12 cellular contexts compared by ENCODE assay signal in genomic region chr19:11580665-11581418, GRCh38. TPM values are rescaled to one million over a fixed set of nuclear protein-coding genes. Genes with fewer than 3 reads are reported as not detected.
DNase-seq lines count a peak whose midpoint lies in the region; ATAC-seq, FAIRE-seq and TF ChIP-seq lines count a peak whose summit lies in the region.
"Had no signal": no experiment of that assay in that cellular context is flagged by ENCODE, and none has a peak within 500 bp of the region (broad histone marks: within the 10 kb centered on the region; RNA-seq: fewer than 3 reads in every experiment).

No MANE protein-coding gene starts in this region.

- no peak for TF ChIP-seq EP300 in GM12878 (IDR thresholded peaks at IDR 0.05; ENCODE audit: borderline replicate concordance in 1 of 2, control insufficient read depth in 1 of 2, low read depth in 2 of 2, low read length in 2 of 2)

- no peak overlapping the region for H3K23ac ChIP-seq in mesenchymal stem cell (ENCODE audit: low read length in 2 of 2)

- WGBS in GM12878 (ENCODE audit: insufficient coverage, insufficient replicate concordance, low lambda C conversion rate, missing lambda C conversion rate) = 25% methylated on average over 10 of the region's 10 CpGs
- WGBS in mesenchymal stem cell = 86% methylated on average over 10 of the region's 10 CpGs

- no peak for DNase-seq in CD4-positive, alpha-beta memory T cell
- DNase-seq in GM12878 (ENCODE audit: low read depth, low spot score) = no peak
- peak; percentile 17 for DNase-seq in mesenchymal stem cell
- no peak for DNase-seq in epidermal melanocyte (ENCODE audit: insufficient read length, low spot score)
- DNase-seq in DMS53 (lab: John Stamatoyannopoulos, UW) = no peak
- DNase-seq in middle frontal gyrus (ENCODE audit: extremely low spot score, low spot score) = no peak
- DNase-seq: activated CD8-positive, alpha-beta memory T cell treated with anti-CD3 and anti-CD28 coated beads, Interleukin-2, amount 50 U/mL, for 48 hours; effector CD4-positive, alpha-beta T cell; HFFc6; ovary had no signal

- no peak overlapping the region for H3K18ac ChIP-seq in mesenchymal stem cell (ENCODE audit: low read depth in 1 of 2, low read length in 2 of 2)

- no peaks in the 10 kb centered on the region for H3K27me3 ChIP-seq in CD4-positive, alpha-beta memory T cell (ENCODE audit: insufficient read depth, low read length)
- no peaks in the 10 kb centered on the region for H3K27me3 ChIP-seq in GM12878 (replicated peaks in 1 of 2; ENCODE audit: control insufficient read depth in 2 of 2, insufficient read depth in 2 of 2, low read length in 1 of 2)
- H3K27me3 ChIP-seq in mesenchymal stem cell (ENCODE audit: control insufficient read depth in 1 of 2, insufficient read depth in 1 of 2, low read length in 2 of 2) = peaks cover 6 to 13% of the 10 kb centered on the region in 2 experiments
- H3K27me3 ChIP-seq: ovary had no signal

- H4K8ac ChIP-seq in mesenchymal stem cell (ENCODE audit: low read length) = no peak overlapping the region

- no peak for ATAC-seq in GM12878
- no peak for ATAC-seq in HG02678 (IDR thresholded peaks at IDR 0.05; ENCODE audit: unreplicated experiment)

- H3K79me2 ChIP-seq in GM12878 (ENCODE audit: control insufficient read depth, insufficient read depth, low read length) = no peaks in the 10 kb centered on the region; the same call in 1 of the 2 replicates

- no peak overlapping the region for H2BK12ac ChIP-seq in mesenchymal stem cell (ENCODE audit: low read length in 2 of 2)

- in situ Hi-C loops in GM12878 (cut with MboI) = loop anchor here (25.0 kb wide), 1 partner anchor 1581 kb away; the partner anchor contains the start of genes IER2 and STX10

- CTCF ChIA-PET in CD4-positive, alpha-beta memory T cell (lab: Charles Lee; ENCODE audit: partially characterized antibody) = interaction anchor here (0.9 to 3.2 kb wide), 3 partner anchors 9 to 21 kb away, joined by 3 to 18 read pairs (median 4); partner anchors contain the start of gene ELOF1
- CTCF ChIA-PET in GM12878 (lab: Yijun Ruan, JAX) = interaction anchor here (0.5 to 14.2 kb wide), 5 partner anchors 13 to 1979 kb away, joined by 3 to 225 read pairs (median 4); partner anchors contain the start of gene ELOF1

- H4K91ac ChIP-seq in mesenchymal stem cell (ENCODE audit: low read length) = no peak overlapping the region

- no peaks in the 10 kb centered on the region for H3K9me3 ChIP-seq in CD4-positive, alpha-beta memory T cell (ENCODE audit: control insufficient read depth in 1 of 2, low read length in 2 of 2)
- H3K9me3 ChIP-seq in KOPT-K1 (ENCODE audit: insufficient read depth, low read length, poor library complexity, severe bottlenecking) (no peaks in the 10 kb centered on the region), GM12878 (replicated peaks; ENCODE audit: control insufficient read depth, insufficient read depth, low read length) (no peaks in the 10 kb centered on the region), mesenchymal stem cell (ENCODE audit: control insufficient read depth, low read length) (no peaks in the 10 kb centered on the region)
- H3K9me3 ChIP-seq: ovary had no signal

- H3K4me1 ChIP-seq in CD4-positive, alpha-beta memory T cell (ENCODE audit: insufficient read depth, low read length) = peaks cover 37% of the 10 kb centered on the region
- H3K4me1 ChIP-seq in GM12878 (ENCODE audit: control insufficient read depth, insufficient read depth, low read length) (peaks cover 48% of the 10 kb centered on the region), mesenchymal stem cell (ENCODE audit: control insufficient read depth, insufficient read depth, low read depth, low read length) (peaks cover 10% of the 10 kb centered on the region)

- no peak for TF ChIP-seq CTCF in GM12878 (IDR thresholded peaks at IDR 0.05 in 2 of 3, conservative IDR thresholded peaks at IDR 0.05 in 1 of 3; ENCODE audit: control insufficient read depth in 2 of 3, extremely low read depth in 1 of 3, insufficient read depth in 1 of 3, low read depth in 3 of 3, low read length in 3 of 3)

- H3K9ac ChIP-seq in GM12878 (ENCODE audit: control insufficient read depth, insufficient read depth, low read length) = peak overlapping the region; percentile 17
- H3K9ac ChIP-seq in mesenchymal stem cell (ENCODE audit: low read length) = no peak overlapping the region

- peak overlapping the region; percentile 31 to 79 (median 57) for H3K27ac Mint-ChIP-seq in CD4-positive, alpha-beta memory T cell
- H3K27ac Mint-ChIP-seq: HFFc6 had no signal

- no peak overlapping the region for H3K14ac ChIP-seq in mesenchymal stem cell (ENCODE audit: low read length in 2 of 2)

- H3K4me1 Mint-ChIP-seq in CD4-positive, alpha-beta memory T cell = peaks cover 16 to 30% (median 22%) of the 10 kb centered on the region in 4 donors

- no peak overlapping the region for H3K4me3 ChIP-seq in CD4-positive, alpha-beta memory T cell (ENCODE audit: low read length in 2 of 2)
- H3K4me3 ChIP-seq in GM12878 = peak overlapping the region; percentile 58
- no peak overlapping the region for H3K4me3 ChIP-seq in mesenchymal stem cell (ENCODE audit: insufficient read depth in 1 of 2, low read depth in 1 of 2, low read length in 2 of 2)
- H3K4me3 ChIP-seq: ovary had no signal

- no peaks in the 10 kb centered on the region for H3K27me3 Mint-ChIP-seq in CD4-positive, alpha-beta memory T cell

- TF ChIP-seq RAD21 in GM12878 (IDR thresholded peaks at IDR 0.05; ENCODE audit: insufficient read depth, low read depth, low read length) = no peak

- no peak overlapping the region for H2BK5ac ChIP-seq in mesenchymal stem cell (ENCODE audit: low read depth, low read length, poor library complexity, severe bottlenecking)

- TF ChIP-seq POLR2A in GM12878 (IDR thresholded peaks at IDR 0.05; ENCODE audit: low read depth, low read length) = no peak

- POLR2A ChIA-PET in CD4-positive, alpha-beta memory T cell (lab: Charles Lee; ENCODE audit: partially characterized antibody) = interaction anchor here (1.0 to 3.6 kb wide), 3 partner anchors 11 to 52 kb away, joined by 3 to 23 read pairs (median 3); partner anchors contain the start of gene ELOF1
- POLR2A ChIA-PET in GM12878 (lab: Charles Lee) = interaction anchor here (0.6 to 9.0 kb wide), 8 partner anchors 12 to 1999 kb away, joined by 3 to 94 read pairs (median 6); partner anchors contain the start of gene ELOF1

- no peaks in the 10 kb centered on the region for H3K9me3 Mint-ChIP-seq in CD4-positive, alpha-beta memory T cell
- H3K9me3 Mint-ChIP-seq: HFFc6 had no signal

- H3K27ac ChIP-seq in CD4-positive, alpha-beta memory T cell (ENCODE audit: low read depth, low read length) = no peak overlapping the region
- H3K27ac ChIP-seq in KOPT-K1 (ENCODE audit: low read depth, low read length, poor library complexity, severe bottlenecking) = peak overlapping the region; percentile 76
- peak overlapping the region; percentile 76 for H3K27ac ChIP-seq in GM12878 (ENCODE audit: control insufficient read depth, insufficient read depth)
- H3K27ac ChIP-seq in mesenchymal stem cell (ENCODE audit: low read length, poor library complexity, severe bottlenecking) = no peak overlapping the region
- H3K27ac ChIP-seq: ovary had no signal

- peak overlapping the region; percentile 29 to 77 (median 71) for H3K4me3 Mint-ChIP-seq in CD4-positive, alpha-beta memory T cell

- SMC1A ChIA-PET in GM12878 (lab: Charles Lee; ENCODE audit: uncharacterized antibody, unreplicated experiment) = interaction anchor here (0.8 to 12.2 kb wide), 3 partner anchors 11 to 98 kb away, joined by 3 to 215 read pairs (median 84); partner anchors contain the start of gene ELOF1

- H2AFZ ChIP-seq in GM12878 (ENCODE audit: control insufficient read depth, low read depth, low read length) (peak overlapping the region; percentile 37), mesenchymal stem cell (ENCODE audit: low read depth, low read length) (no peak overlapping the region)

- H2AK5ac ChIP-seq in mesenchymal stem cell (ENCODE audit: low read length, severe bottlenecking) = no peak overlapping the region

- H3K4me2 ChIP-seq in GM12878 (ENCODE audit: control insufficient read depth, insufficient read depth) (peak overlapping the region; percentile 93), mesenchymal stem cell (ENCODE audit: low read length, poor library complexity, severe bottlenecking) (no peak overlapping the region)

- peaks cover 4% of the 10 kb centered on the region for H3K36me3 ChIP-seq in CD4-positive, alpha-beta memory T cell (ENCODE audit: insufficient read depth, low read length)
- no peaks in the 10 kb centered on the region for H3K36me3 ChIP-seq in KOPT-K1 (ENCODE audit: insufficient read depth, low read length)
- no peaks in the 10 kb centered on the region for H3K36me3 ChIP-seq in GM12878 (ENCODE audit: control insufficient read depth in 2 of 2, insufficient read depth in 2 of 2, low read length in 1 of 2)
- H3K36me3 ChIP-seq in mesenchymal stem cell (ENCODE audit: control insufficient read depth in 1 of 2, insufficient read depth in 2 of 2, low read depth in 1 of 2, low read length in 2 of 2) = no peaks in the 10 kb centered on the region
- H3K36me3 ChIP-seq: ovary had no signal

- RAD21 ChIA-PET in GM12878 (lab: Charles Lee; ENCODE audit: unreplicated experiment) = interaction anchor here (0.5 to 11.4 kb wide), 7 partner anchors 12 to 489 kb away, joined by 3 to 172 read pairs (median 5); partner anchors contain the start of genes ECSIT and ELOF1

- H4K20me1 ChIP-seq in GM12878 (ENCODE audit: control insufficient read depth, insufficient read depth) = no peaks in the 10 kb centered on the region

- H2BK15ac ChIP-seq in mesenchymal stem cell (ENCODE audit: low read depth, poor library complexity, severe bottlenecking) = no peak overlapping the region

- no peak for FAIRE-seq in GM12878 (lab: Jason Lieb, UNC)

- no peaks in the 10 kb centered on the region for H3K79me1 ChIP-seq in mesenchymal stem cell (replicated peaks; ENCODE audit: low read length, poor library complexity, severe bottlenecking)

- H3K4ac ChIP-seq in mesenchymal stem cell (ENCODE audit: low read depth in 1 of 2, low read length in 2 of 2) = no peak overlapping the region

- intact Hi-C loops in CD4-positive, alpha-beta memory T cell (cut with micrococcal nuclease) = no loop called here
- intact Hi-C loops in GM12878 (cut with micrococcal nuclease; ENCODE audit: unreplicated experiment) = loop anchor here (5.0 kb wide), 1 partner anchor 199 kb away; the partner anchor contains the start of gene EPOR

- H2BK120ac ChIP-seq in mesenchymal stem cell (ENCODE audit: low read depth, low read length) = no peak overlapping the region

- no TSS peak for BruUV-seq in GM12878 (replicated peaks; lab: Mats Ljungman, UMichigan)

- H3K36me3 Mint-ChIP-seq in CD4-positive, alpha-beta memory T cell = peaks cover 0 to 3% of the 10 kb centered on the region in 2 donors

RNA-seq across cellular contexts. Expression of gene ACP5, which starts 3.4 kb away (rescaled TPM):
- 10 to 100 TPM; 26.8 to 30.3 TPM for total RNA-seq in CD4-positive, alpha-beta memory T cell
- polyA plus RNA-seq in CD4-positive, alpha-beta memory T cell = 10 to 100 TPM; 16.9 to 23.8 TPM
- total RNA-seq in GM12878 (2013; cell fraction: nucleolus; rRNA removed) = 91.9 and 97.0 TPM in 2 replicates
- total RNA-seq in GM12878 (2014; rRNA removed) (70.0 TPM in 2 replicates), GM12878 (2014; rRNA removed; fragmentation: Illumina TruSeq; extraction: Trizol) (31.7 and 38.3 TPM in 2 replicates), GM12878 (2021) (43.6 and 46.9 TPM in 2 replicates)
- polyA plus RNA-seq in GM12878 (2011; ENCODE audit: low read depth) = 31.6 TPM
- polyA plus RNA-seq in GM12878 (2011; rRNA removed) (3.5 and 5.5 TPM in 2 replicates), GM12878 (2014; fragmentation: Illumina TruSeq; extraction: Trizol) (30.4 and 37.6 TPM in 2 replicates), GM12878 (2014; fragmentation: Nextera tagmentation; extraction: Ambion mirVana) (1 to 10 TPM; 1.0 to 2.2 TPM), GM12878 (2014; rRNA removed) (73.4 and 78.1 TPM in 2 replicates), GM12878 (2016; fragmentation: Nextera tagmentation; extraction: Ambion mirVana) (10 to 100 TPM; 35.9 to 36.0 TPM)
- 6.6 and 9.2 TPM in 2 replicates for polyA plus RNA-seq in GM12878 (2011; cell fraction: cytosol; rRNA removed)
- polyA plus RNA-seq in GM12878 (2011; cell fraction: nucleus; rRNA removed) = 6.7 and 9.2 TPM in 2 replicates
- polyA plus RNA-seq in GM12878 (2012) = 75.9 and 86.6 TPM in 2 replicates
- 2.0 and 5.2 TPM in 2 replicates for polyA minus RNA-seq in GM12878 (2011; rRNA and poly(A)+ RNA removed)
- 0.94 and 1.4 TPM in 2 replicates for polyA minus RNA-seq in GM12878 (2011; cell fraction: cytosol; rRNA and poly(A)+ RNA removed)
- polyA minus RNA-seq in GM12878 (2011; cell fraction: nucleus; rRNA and poly(A)+ RNA removed) = 0.57 and 0.73 TPM in 2 replicates
- 13.7 TPM for polyA plus RNA-seq in mesenchymal stem cell (2013, experiment 1 of 2)
- polyA plus RNA-seq in mesenchymal stem cell (2013, experiment 2 of 2) = 13.5 TPM

RNA-seq across cellular contexts. Expression of gene ZNF627, which starts 16.4 kb away (rescaled TPM):
- total RNA-seq in CD4-positive, alpha-beta memory T cell = 10 to 100 TPM; 11.5 to 12.6 TPM
- 10 to 100 TPM in 1 of 2 donors, 1 to 10 TPM in 1; 6.8 to 10.3 TPM for polyA plus RNA-seq in CD4-positive, alpha-beta memory T cell
- 33.2 and 33.4 TPM in 2 replicates for total RNA-seq in GM12878 (2013; cell fraction: nucleolus; rRNA removed)
- total RNA-seq in GM12878 (2014; rRNA removed) (10.9 and 12.5 TPM in 2 replicates), GM12878 (2014; rRNA removed; fragmentation: Illumina TruSeq; extraction: Trizol) (13.6 and 14.1 TPM in 2 replicates), GM12878 (2021) (9.8 and 10.3 TPM in 2 replicates)
- 5.9 TPM for polyA plus RNA-seq in GM12878 (2011; ENCODE audit: low read depth)
- polyA plus RNA-seq in GM12878 (2011; rRNA removed) (13.7 and 19.8 TPM in 2 replicates), GM12878 (2014; fragmentation: Illumina TruSeq; extraction: Trizol) (10.6 and 11.4 TPM in 2 replicates), GM12878 (2014; fragmentation: Nextera tagmentation; extraction: Ambion mirVana) (1 to 10 TPM; 5.1 to 5.4 TPM), GM12878 (2014; rRNA removed) (4.8 and 6.3 TPM in 2 replicates), GM12878 (2016; fragmentation: Nextera tagmentation; extraction: Ambion mirVana) (10 to 100 TPM in 1 of 2 experiments, 1 to 10 TPM in 1; 9.4 to 10.5 TPM)
- polyA plus RNA-seq in GM12878 (2011; cell fraction: cytosol; rRNA removed) = 6.4 and 8.5 TPM in 2 replicates
- polyA plus RNA-seq in GM12878 (2011; cell fraction: nucleus; rRNA removed) = 7.1 and 8.5 TPM in 2 replicates
- polyA plus RNA-seq in GM12878 (2012) = 5.8 and 8.1 TPM in 2 replicates
- 18.2 and 18.7 TPM in 2 replicates for polyA minus RNA-seq in GM12878 (2011; rRNA and poly(A)+ RNA removed)
- polyA minus RNA-seq in GM12878 (2011; cell fraction: cytosol; rRNA and poly(A)+ RNA removed) = 4.8 and 10.2 TPM in 2 replicates
- polyA minus RNA-seq in GM12878 (2011; cell fraction: nucleus; rRNA and poly(A)+ RNA removed) = 3.7 and 5.0 TPM in 2 replicates
- polyA plus RNA-seq in mesenchymal stem cell (2013, experiment 1 of 2) = 6.7 TPM
- 6.6 TPM for polyA plus RNA-seq in mesenchymal stem cell (2013, experiment 2 of 2)

RNA-seq across cellular contexts. Expression of gene ELOF1, which starts 21.8 kb away (rescaled TPM):
- total RNA-seq in CD4-positive, alpha-beta memory T cell = 10 to 100 TPM; 46.0 to 48.5 TPM
- 10 to 100 TPM; 93.1 to 96.1 TPM for polyA plus RNA-seq in CD4-positive, alpha-beta memory T cell
- total RNA-seq in GM12878 (2013; cell fraction: nucleolus; rRNA removed) = 15.3 and 21.9 TPM in 2 replicates
- 75.7 and 81.2 TPM in 2 replicates for total RNA-seq in GM12878 (2014; rRNA removed)
- 89.0 and 98.0 TPM in 2 replicates for total RNA-seq in GM12878 (2014; rRNA removed; fragmentation: Illumina TruSeq; extraction: Trizol)
- total RNA-seq in GM12878 (2021) = 85.1 and 88.2 TPM in 2 replicates
- 27.8 TPM for polyA plus RNA-seq in GM12878 (2011; ENCODE audit: low read depth)
- 24.6 and 37.9 TPM in 2 replicates for polyA plus RNA-seq in GM12878 (2011; rRNA removed)
- polyA plus RNA-seq in GM12878 (2011; cell fraction: cytosol; rRNA removed) = 95.7 and 121 TPM in 2 replicates
- polyA plus RNA-seq in GM12878 (2011; cell fraction: nucleus; rRNA removed) = 54.4 and 68.3 TPM in 2 replicates
- 68.6 and 69.1 TPM in 2 replicates for polyA plus RNA-seq in GM12878 (2012)
- 56.3 and 97.7 TPM in 2 replicates for polyA plus RNA-seq in GM12878 (2014; fragmentation: Illumina TruSeq; extraction: Trizol)
- polyA plus RNA-seq in GM12878 (2014; fragmentation: Nextera tagmentation; extraction: Ambion mirVana) = 10 to 100 TPM; 11.7 to 28.6 TPM
- polyA plus RNA-seq in GM12878 (2014; rRNA removed) = 106 and 127 TPM in 2 replicates
- polyA plus RNA-seq in GM12878 (2016; fragmentation: Nextera tagmentation; extraction: Ambion mirVana) = 100 to 1,000 TPM; 118 to 124 TPM
- polyA minus RNA-seq in GM12878 (2011; rRNA and poly(A)+ RNA removed) = 28.5 and 59.0 TPM in 2 replicates
- 21.9 and 29.0 TPM in 2 replicates for polyA minus RNA-seq in GM12878 (2011; cell fraction: cytosol; rRNA and poly(A)+ RNA removed)
- 14.0 and 29.9 TPM in 2 replicates for polyA minus RNA-seq in GM12878 (2011; cell fraction: nucleus; rRNA and poly(A)+ RNA removed)
- polyA plus RNA-seq in mesenchymal stem cell (2013, experiment 1 of 2) = 70.5 TPM
- 70.0 TPM for polyA plus RNA-seq in mesenchymal stem cell (2013, experiment 2 of 2)

RNA-seq across cellular contexts. Expression of gene CNN1, which starts 42.2 kb away (rescaled TPM):
- not detected for total RNA-seq in CD4-positive, alpha-beta memory T cell
- polyA plus RNA-seq in CD4-positive, alpha-beta memory T cell = not detected
- 0.40 TPM in 1 of 2 replicates, not detected in the other for total RNA-seq in GM12878 (2013; cell fraction: nucleolus; rRNA removed)
- total RNA-seq in GM12878 (2014; rRNA removed) (0.40 and 0.71 TPM in 2 replicates), GM12878 (2014; rRNA removed; fragmentation: Illumina TruSeq; extraction: Trizol) (0.31 and 0.46 TPM in 2 replicates), GM12878 (2021) (0.44 and 0.48 TPM in 2 replicates)
- polyA plus RNA-seq in GM12878 (2011; ENCODE audit: low read depth) = 0.25 TPM
- polyA plus RNA-seq in GM12878 (2011; rRNA removed) (0.15 and 0.19 TPM in 2 replicates), GM12878 (2014; fragmentation: Illumina TruSeq; extraction: Trizol) (0.19 TPM in 1 of 2 replicates, not detected in the other), GM12878 (2014; fragmentation: Nextera tagmentation; extraction: Ambion mirVana) (under 1 TPM; 0.03 to 0.04 TPM), GM12878 (2014; rRNA removed) (0.22 and 0.55 TPM in 2 replicates), GM12878 (2016; fragmentation: Nextera tagmentation; extraction: Ambion mirVana) (under 1 TPM in 1 of 2 experiments, not detected in 1; 0.58 TPM)
- 0.12 and 0.16 TPM in 2 replicates for polyA plus RNA-seq in GM12878 (2011; cell fraction: cytosol; rRNA removed)
- not detected in 2 replicates for polyA plus RNA-seq in GM12878 (2011; cell fraction: nucleus; rRNA removed)
- polyA plus RNA-seq in GM12878 (2012) = 0.20 and 0.55 TPM in 2 replicates
- 0.82 TPM in 1 of 2 replicates, not detected in the other for polyA minus RNA-seq in GM12878 (2011; rRNA and poly(A)+ RNA removed)
- not detected in 2 replicates for polyA minus RNA-seq in GM12878 (2011; cell fraction: cytosol; rRNA and poly(A)+ RNA removed)
- polyA minus RNA-seq in GM12878 (2011; cell fraction: nucleus; rRNA and poly(A)+ RNA removed) = not detected in 2 replicates
- 25.1 TPM for polyA plus RNA-seq in mesenchymal stem cell (2013, experiment 1 of 2)
- polyA plus RNA-seq in mesenchymal stem cell (2013, experiment 2 of 2) = 26.5 TPM

RNA-seq across cellular contexts. Expression of gene ECSIT, which starts 51.9 kb away (rescaled TPM):
- 10 to 100 TPM; 39.5 to 46.2 TPM for total RNA-seq in CD4-positive, alpha-beta memory T cell
- polyA plus RNA-seq in CD4-positive, alpha-beta memory T cell = 10 to 100 TPM; 27.3 to 35.0 TPM
- 19.2 and 23.6 TPM in 2 replicates for total RNA-seq in GM12878 (2013; cell fraction: nucleolus; rRNA removed)
- total RNA-seq in GM12878 (2014; rRNA removed) (56.8 and 59.6 TPM in 2 replicates), GM12878 (2014; rRNA removed; fragmentation: Illumina TruSeq; extraction: Trizol) (20.0 and 24.0 TPM in 2 replicates), GM12878 (2021) (52.7 and 54.6 TPM in 2 replicates)
- polyA plus RNA-seq in GM12878 (2011; ENCODE audit: low read depth) = 13.4 TPM
- polyA plus RNA-seq in GM12878 (2011; rRNA removed) (23.9 and 46.7 TPM in 2 replicates), GM12878 (2014; fragmentation: Illumina TruSeq; extraction: Trizol) (5.7 and 24.0 TPM in 2 replicates), GM12878 (2014; fragmentation: Nextera tagmentation; extraction: Ambion mirVana) (1 to 10 TPM; 1.0 to 4.9 TPM), GM12878 (2014; rRNA removed) (40.3 and 50.2 TPM in 2 replicates), GM12878 (2016; fragmentation: Nextera tagmentation; extraction: Ambion mirVana) (10 to 100 TPM; 42.3 to 43.6 TPM)
- polyA plus RNA-seq in GM12878 (2011; cell fraction: cytosol; rRNA removed) = 81.8 and 91.6 TPM in 2 replicates
- polyA plus RNA-seq in GM12878 (2011; cell fraction: nucleus; rRNA removed) = 67.1 and 69.0 TPM in 2 replicates
- polyA plus RNA-seq in GM12878 (2012) = 30.1 and 30.5 TPM in 2 replicates
- 75.5 and 94.3 TPM in 2 replicates for polyA minus RNA-seq in GM12878 (2011; rRNA and poly(A)+ RNA removed)
- polyA minus RNA-seq in GM12878 (2011; cell fraction: cytosol; rRNA and poly(A)+ RNA removed) = 30.3 and 35.7 TPM in 2 replicates
- polyA minus RNA-seq in GM12878 (2011; cell fraction: nucleus; rRNA and poly(A)+ RNA removed) = 10.9 and 16.4 TPM in 2 replicates
- 18.8 TPM for polyA plus RNA-seq in mesenchymal stem cell (2013, experiment 1 of 2)
- 18.9 TPM for polyA plus RNA-seq in mesenchymal stem cell (2013, experiment 2 of 2)

Comparison
In these comparisons a context has a peak if more than half of its experiments do, and no peak if none do; other contexts are left out.
1. H3K27ac ChIP-seq: peak in KOPT-K1 (single experiment) and GM12878 (single experiment); none in CD4-positive, alpha-beta memory T cell (single experiment) and mesenchymal stem cell (single experiment).